In genomic region chr13:114249062-114249461, GRCh38 we compare ENCODE assay signal across 15 cellular contexts.
"Had no signal": no experiment of that assay in that cellular context is flagged by ENCODE, and none has a peak within 500 bp of the region (broad histone marks: within the 10 kb centered on the region; RNA-seq: fewer than 3 reads in every experiment).

No MANE protein-coding gene starts in this region.

- H3K27me3 Mint-ChIP-seq: activated CD4-positive, alpha-beta memory T cell treated with anti-CD3 and anti-CD28 coated beads, Interleukin-2, amount 10 ng/mL, durations not matched to agents 7 days and 5 days; activated naive CD8-positive, alpha-beta T cell; central memory CD8-positive, alpha-beta T cell; naive thymus-derived CD4-positive, alpha-beta T cell had no signal

- H3K9me3 Mint-ChIP-seq: activated CD4-positive, alpha-beta memory T cell treated with anti-CD3 and anti-CD28 coated beads, Interleukin-2, amount 10 ng/mL, durations not matched to agents 7 days and 5 days; activated T-cell treated with anti-CD3 and anti-CD28 coated beads, Interleukin-2, amount 50 U/mL, for 72 hours; brain; central memory CD8-positive, alpha-beta T cell; immature natural killer cell; naive thymus-derived CD4-positive, alpha-beta T cell; WTC11 had no signal

- H3K4me1 Mint-ChIP-seq: activated CD4-positive, alpha-beta memory T cell treated with anti-CD3 and anti-CD28 coated beads, Interleukin-2, amount 10 ng/mL, durations not matched to agents 7 days and 5 days; brain; WTC11 had no signal

- H3K27ac Mint-ChIP-seq: activated CD4-positive, alpha-beta memory T cell treated with anti-CD3 and anti-CD28 coated beads, Interleukin-2, amount 10 ng/mL, durations not matched to agents 7 days and 5 days; activated naive CD8-positive, alpha-beta T cell; activated T-cell treated with anti-CD3 and anti-CD28 coated beads, Interleukin-2, amount 50 U/mL, for 72 hours; immature natural killer cell; WTC11 had no signal

- H3K27ac ChIP-seq: parathyroid adenoma had no signal

- DNase-seq: activated CD4-positive, alpha-beta memory T cell treated with anti-CD3 and anti-CD28 coated beads, Interleukin-2, amount 10 ng/mL, durations not matched to agents 7 days and 5 days; activated CD4-positive, alpha-beta T cell treated with anti-CD3 and anti-CD28 coated beads for 4 hours; activated gamma-delta T cell; activated T-cell treated with anti-CD3 and anti-CD28 coated beads, Interleukin-2, amount 50 U/mL, for 72 hours; amniotic stem cell; effector CD8-positive, alpha-beta T cell; foreskin melanocyte; immature natural killer cell; stimulated activated CD4-positive, alpha-beta T cell treated with anti-CD3 and anti-CD28 coated beads, Interleukin-1b, Interleukin-23, amount 100 ng/mL, for 48 hours had no signal

- H3K4me3 Mint-ChIP-seq: activated CD4-positive, alpha-beta memory T cell treated with anti-CD3 and anti-CD28 coated beads, Interleukin-2, amount 10 ng/mL, durations not matched to agents 7 days and 5 days; activated naive CD8-positive, alpha-beta T cell; activated T-cell treated with anti-CD3 and anti-CD28 coated beads, Interleukin-2, amount 50 U/mL, for 72 hours; brain; central memory CD8-positive, alpha-beta T cell; immature natural killer cell; naive thymus-derived CD4-positive, alpha-beta T cell; WTC11 had no signal

- ATAC-seq: activated T-cell treated with anti-CD3 and anti-CD28 coated beads, Interleukin-2, amount 50 U/mL, for 72 hours; naive thymus-derived CD4-positive, alpha-beta T cell; WTC11 had no signal

- H3K4me1 ChIP-seq: parathyroid adenoma had no signal
